In genomic region chr1:2194898-2195673, GRCh38 we compare ENCODE assay signal across 1 cellular context.
A peak's percentile ranks its signal among the peaks of the same experiment; 100 is the strongest.
TF ChIP-seq lines count a peak whose summit lies in the region.

No MANE protein-coding gene starts in this region.

TF ChIP-seq in HepG2, 621 proteins besides CTCF, POLR2A, EP300 and RAD21 (continued from another document and continues in another):
- TF ChIP-seq TFAP4 (IDR thresholded peaks at IDR 0.05; ENCODE audit: borderline replicate concordance, low read depth) = peak; percentile 47
- TF ChIP-seq ZFP82 (CRISPR knock-in tag; IDR thresholded peaks at IDR 0.05; ENCODE audit: borderline replicate concordance) = peak; percentile 45; the same call in 1 of the 2 replicates
- TF ChIP-seq, protein P1, sequence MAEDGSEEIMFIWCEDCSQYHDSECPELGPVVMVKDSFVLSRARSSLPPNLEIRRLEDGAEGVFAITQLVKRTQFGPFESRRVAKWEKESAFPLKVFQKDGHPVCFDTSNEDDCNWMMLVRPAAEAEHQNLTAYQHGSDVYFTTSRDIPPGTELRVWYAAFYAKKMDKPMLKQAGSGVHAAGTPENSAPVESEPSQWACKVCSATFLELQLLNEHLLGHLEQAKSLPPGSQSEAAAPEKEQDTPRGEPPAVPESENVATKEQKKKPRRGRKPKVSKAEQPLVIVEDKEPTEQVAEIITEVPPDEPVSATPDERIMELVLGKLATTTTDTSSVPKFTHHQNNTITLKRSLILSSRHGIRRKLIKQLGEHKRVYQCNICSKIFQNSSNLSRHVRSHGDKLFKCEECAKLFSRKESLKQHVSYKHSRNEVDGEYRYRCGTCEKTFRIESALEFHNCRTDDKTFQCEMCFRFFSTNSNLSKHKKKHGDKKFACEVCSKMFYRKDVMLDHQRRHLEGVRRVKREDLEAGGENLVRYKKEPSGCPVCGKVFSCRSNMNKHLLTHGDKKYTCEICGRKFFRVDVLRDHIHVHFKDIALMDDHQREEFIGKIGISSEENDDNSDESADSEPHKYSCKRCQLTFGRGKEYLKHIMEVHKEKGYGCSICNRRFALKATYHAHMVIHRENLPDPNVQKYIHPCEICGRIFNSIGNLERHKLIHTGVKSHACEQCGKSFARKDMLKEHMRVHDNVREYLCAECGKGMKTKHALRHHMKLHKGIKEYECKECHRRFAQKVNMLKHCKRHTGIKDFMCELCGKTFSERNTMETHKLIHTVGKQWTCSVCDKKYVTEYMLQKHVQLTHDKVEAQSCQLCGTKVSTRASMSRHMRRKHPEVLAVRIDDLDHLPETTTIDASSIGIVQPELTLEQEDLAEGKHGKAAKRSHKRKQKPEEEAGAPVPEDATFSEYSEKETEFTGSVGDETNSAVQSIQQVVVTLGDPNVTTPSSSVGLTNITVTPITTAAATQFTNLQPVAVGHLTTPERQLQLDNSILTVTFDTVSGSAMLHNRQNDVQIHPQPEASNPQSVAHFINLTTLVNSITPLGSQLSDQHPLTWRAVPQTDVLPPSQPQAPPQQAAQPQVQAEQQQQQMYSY (CRISPR knock-in tag; IDR thresholded peaks at IDR 0.05) = peak; percentile 27; the same call in 1 of the 2 replicates
- TF ChIP-seq, protein P2, sequence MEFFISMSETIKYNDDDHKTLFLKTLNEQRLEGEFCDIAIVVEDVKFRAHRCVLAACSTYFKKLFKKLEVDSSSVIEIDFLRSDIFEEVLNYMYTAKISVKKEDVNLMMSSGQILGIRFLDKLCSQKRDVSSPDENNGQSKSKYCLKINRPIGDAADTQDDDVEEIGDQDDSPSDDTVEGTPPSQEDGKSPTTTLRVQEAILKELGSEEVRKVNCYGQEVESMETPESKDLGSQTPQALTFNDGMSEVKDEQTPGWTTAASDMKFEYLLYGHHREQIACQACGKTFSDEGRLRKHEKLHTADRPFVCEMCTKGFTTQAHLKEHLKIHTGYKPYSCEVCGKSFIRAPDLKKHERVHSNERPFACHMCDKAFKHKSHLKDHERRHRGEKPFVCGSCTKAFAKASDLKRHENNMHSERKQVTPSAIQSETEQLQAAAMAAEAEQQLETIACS (CRISPR knock-in tag; IDR thresholded peaks at IDR 0.05) = no peak
- peak; percentile 54; the same call in 1 of the 2 replicates for TF ChIP-seq ZNF3 (CRISPR knock-in tag; IDR thresholded peaks at IDR 0.05)
- TF ChIP-seq ZNF780A (CRISPR knock-in tag; IDR thresholded peaks at IDR 0.05) = no peak
- peak; percentile 98; the same call in 1 of the 2 replicates for TF ChIP-seq KDM3A (CRISPR knock-in tag; IDR thresholded peaks at IDR 0.05; ENCODE audit: low read depth)
- TF ChIP-seq, protein P3, sequence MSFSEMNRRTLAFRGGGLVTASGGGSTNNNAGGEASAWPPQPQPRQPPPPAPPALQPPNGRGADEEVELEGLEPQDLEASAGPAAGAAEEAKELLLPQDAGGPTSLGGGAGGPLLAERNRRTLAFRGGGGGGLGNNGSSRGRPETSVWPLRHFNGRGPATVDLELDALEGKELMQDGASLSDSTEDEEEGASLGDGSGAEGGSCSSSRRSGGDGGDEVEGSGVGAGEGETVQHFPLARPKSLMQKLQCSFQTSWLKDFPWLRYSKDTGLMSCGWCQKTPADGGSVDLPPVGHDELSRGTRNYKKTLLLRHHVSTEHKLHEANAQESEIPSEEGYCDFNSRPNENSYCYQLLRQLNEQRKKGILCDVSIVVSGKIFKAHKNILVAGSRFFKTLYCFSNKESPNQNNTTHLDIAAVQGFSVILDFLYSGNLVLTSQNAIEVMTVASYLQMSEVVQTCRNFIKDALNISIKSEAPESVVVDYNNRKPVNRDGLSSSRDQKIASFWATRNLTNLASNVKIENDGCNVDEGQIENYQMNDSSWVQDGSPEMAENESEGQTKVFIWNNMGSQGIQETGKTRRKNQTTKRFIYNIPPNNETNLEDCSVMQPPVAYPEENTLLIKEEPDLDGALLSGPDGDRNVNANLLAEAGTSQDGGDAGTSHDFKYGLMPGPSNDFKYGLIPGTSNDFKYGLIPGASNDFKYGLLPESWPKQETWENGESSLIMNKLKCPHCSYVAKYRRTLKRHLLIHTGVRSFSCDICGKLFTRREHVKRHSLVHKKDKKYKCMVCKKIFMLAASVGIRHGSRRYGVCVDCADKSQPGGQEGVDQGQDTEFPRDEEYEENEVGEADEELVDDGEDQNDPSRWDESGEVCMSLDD (CRISPR knock-in tag; IDR thresholded peaks at IDR 0.05; ENCODE audit: borderline replicate concordance) = no peak
- no peak for TF ChIP-seq ZNF761 (CRISPR knock-in tag; conservative IDR thresholded peaks at IDR 0.05)
- peak; percentile 85 for TF ChIP-seq XRCC5 (optimal IDR thresholded peaks at IDR 0.05; ENCODE audit: low read length)
- TF ChIP-seq THYN1 (CRISPR knock-in tag; IDR thresholded peaks at IDR 0.05; ENCODE audit: borderline replicate concordance, low read depth) = no peak
- no peak; the same call in 1 of the 2 replicates for TF ChIP-seq SIN3A (IDR thresholded peaks at IDR 0.05; ENCODE audit: borderline replicate concordance, low read depth, low read length)
- TF ChIP-seq YY1 (IDR thresholded peaks at IDR 0.05; ENCODE audit: insufficient read depth, insufficient replicate concordance, low read depth, low read length) = peak; percentile 36
- no peak for TF ChIP-seq CENPBD1 (CRISPR knock-in tag; IDR thresholded peaks at IDR 0.05; ENCODE audit: borderline replicate concordance, low read depth)
- peak; percentile 63 for TF ChIP-seq ELF1 (CRISPR knock-in tag; IDR thresholded peaks at IDR 0.05)
- no peak; the same call in 1 of the 2 replicates for TF ChIP-seq ZNF225 (CRISPR knock-in tag; IDR thresholded peaks at IDR 0.05)
- TF ChIP-seq EEA1 (CRISPR knock-in tag; IDR thresholded peaks at IDR 0.05; ENCODE audit: borderline replicate concordance) = no peak
- TF ChIP-seq ZFP90 (CRISPR knock-in tag; IDR thresholded peaks at IDR 0.05; ENCODE audit: borderline replicate concordance) = peak; percentile 79; the same call in 1 of the 2 replicates
- no peak for TF ChIP-seq ZNF781 (CRISPR knock-in tag; IDR thresholded peaks at IDR 0.05; ENCODE audit: borderline replicate concordance, not compliant biosample characterization)
- no peak for TF ChIP-seq ARID3A (IDR thresholded peaks at IDR 0.05; ENCODE audit: low read depth, low read length)
- TF ChIP-seq ZNF136 (CRISPR knock-in tag; IDR thresholded peaks at IDR 0.05; ENCODE audit: low read depth) = peak; percentile 78; the same call in 1 of the 2 replicates
- TF ChIP-seq HNF4G (IDR thresholded peaks at IDR 0.05; ENCODE audit: borderline replicate concordance, low read depth, low read length) = peak; percentile 53; the same call in 1 of the 2 replicates
- peak; percentile 27; the same call in 1 of the 2 replicates for TF ChIP-seq HNF4G (CRISPR knock-in tag; IDR thresholded peaks at IDR 0.05; ENCODE audit: borderline replicate concordance, low read depth)
- TF ChIP-seq ZNF83 (CRISPR knock-in tag; IDR thresholded peaks at IDR 0.05; ENCODE audit: borderline replicate concordance) = no peak
- TF ChIP-seq CBX5 (CRISPR knock-in tag; IDR thresholded peaks at IDR 0.05; ENCODE audit: borderline replicate concordance) = peak; percentile 58; the same call in 1 of the 2 replicates
- TF ChIP-seq ZNF143 (CRISPR knock-in tag; IDR thresholded peaks at IDR 0.05) = peak; percentile 45; the same call in 1 of the 2 replicates
- peak; percentile 89 for TF ChIP-seq GABPB1 (CRISPR knock-in tag; IDR thresholded peaks at IDR 0.05)
- TF ChIP-seq SSRP1 (CRISPR knock-in tag; IDR thresholded peaks at IDR 0.05) = 0 out of 2 replicates have a peak, but pooled peaks have one; percentile 44
- peak; percentile 40; the same call in 1 of the 2 replicates for TF ChIP-seq POLR2AphosphoS5 (IDR thresholded peaks at IDR 0.05; ENCODE audit: low read depth, low read length)
- peak; percentile 28; the same call in 1 of the 2 replicates for TF ChIP-seq ZNF205 (CRISPR knock-in tag; IDR thresholded peaks at IDR 0.05)
- TF ChIP-seq, protein P4, sequence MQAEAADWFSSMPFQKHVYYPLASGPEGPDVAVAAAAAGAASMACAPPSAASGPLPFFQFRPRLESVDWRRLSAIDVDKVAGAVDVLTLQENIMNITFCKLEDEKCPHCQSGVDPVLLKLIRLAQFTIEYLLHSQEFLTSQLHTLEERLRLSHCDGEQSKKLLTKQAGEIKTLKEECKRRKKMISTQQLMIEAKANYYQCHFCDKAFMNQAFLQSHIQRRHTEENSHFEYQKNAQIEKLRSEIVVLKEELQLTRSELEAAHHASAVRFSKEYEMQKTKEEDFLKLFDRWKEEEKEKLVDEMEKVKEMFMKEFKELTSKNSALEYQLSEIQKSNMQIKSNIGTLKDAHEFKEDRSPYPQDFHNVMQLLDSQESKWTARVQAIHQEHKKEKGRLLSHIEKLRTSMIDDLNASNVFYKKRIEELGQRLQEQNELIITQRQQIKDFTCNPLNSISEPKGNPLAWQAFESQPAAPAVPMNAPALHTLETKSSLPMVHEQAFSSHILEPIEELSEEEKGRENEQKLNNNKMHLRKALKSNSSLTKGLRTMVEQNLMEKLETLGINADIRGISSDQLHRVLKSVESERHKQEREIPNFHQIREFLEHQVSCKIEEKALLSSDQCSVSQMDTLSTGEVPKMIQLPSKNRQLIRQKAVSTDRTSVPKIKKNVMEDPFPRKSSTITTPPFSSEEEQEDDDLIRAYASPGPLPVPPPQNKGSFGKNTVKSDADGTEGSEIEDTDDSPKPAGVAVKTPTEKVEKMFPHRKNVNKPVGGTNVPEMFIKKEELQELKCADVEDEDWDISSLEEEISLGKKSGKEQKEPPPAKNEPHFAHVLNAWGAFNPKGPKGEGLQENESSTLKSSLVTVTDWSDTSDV (CRISPR knock-in tag; IDR thresholded peaks at IDR 0.05) = 0 out of 2 replicates have a peak, but pooled peaks have one; percentile 20
- TF ChIP-seq ZNF615 (CRISPR knock-in tag; IDR thresholded peaks at IDR 0.05; ENCODE audit: borderline replicate concordance) = no peak
- TF ChIP-seq NFYB (CRISPR knock-in tag; IDR thresholded peaks at IDR 0.05) = no peak
- TF ChIP-seq SIN3B (IDR thresholded peaks at IDR 0.05; ENCODE audit: low read length) = peak; percentile 74
- no peak for TF ChIP-seq ZBTB1 (CRISPR knock-in tag; IDR thresholded peaks at IDR 0.05; ENCODE audit: borderline replicate concordance)
- TF ChIP-seq, protein P5, sequence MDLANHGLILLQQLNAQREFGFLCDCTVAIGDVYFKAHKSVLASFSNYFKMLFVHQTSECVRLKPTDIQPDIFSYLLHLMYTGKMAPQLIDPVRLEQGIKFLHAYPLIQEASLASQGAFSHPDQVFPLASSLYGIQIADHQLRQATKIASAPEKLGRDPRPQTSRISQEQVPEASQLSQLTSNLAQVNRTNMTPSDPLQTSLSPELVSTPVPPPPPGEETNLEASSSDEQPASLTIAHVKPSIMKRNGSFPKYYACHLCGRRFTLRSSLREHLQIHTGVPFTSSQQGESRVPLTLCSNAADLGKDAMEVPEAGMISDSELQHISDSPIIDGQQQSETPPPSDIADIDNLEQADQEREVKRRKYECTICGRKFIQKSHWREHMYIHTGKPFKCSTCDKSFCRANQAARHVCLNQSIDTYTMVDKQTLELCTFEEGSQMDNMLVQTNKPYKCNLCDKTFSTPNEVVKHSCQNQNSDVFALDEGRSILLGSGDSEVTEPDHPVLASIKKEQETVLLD (CRISPR knock-in tag; IDR thresholded peaks at IDR 0.05; ENCODE audit: low read depth) = 0 out of 2 replicates have a peak, but pooled peaks have one; percentile 28
- TF ChIP-seq ZBTB25 (CRISPR knock-in tag; IDR thresholded peaks at IDR 0.05) = peak; percentile 71
- TF ChIP-seq NCOR1 (IDR thresholded peaks at IDR 0.05; ENCODE audit: borderline replicate concordance, low read length) = 0 out of 2 replicates have a peak, but pooled peaks have one; percentile 40
- no peak for TF ChIP-seq ATRX (CRISPR knock-in tag; IDR thresholded peaks at IDR 0.05; ENCODE audit: borderline replicate concordance)
- TF ChIP-seq MNT (IDR thresholded peaks at IDR 0.05) = no peak
- TF ChIP-seq SP5 (CRISPR knock-in tag; IDR thresholded peaks at IDR 0.05; ENCODE audit: borderline replicate concordance, low read depth) = peak; percentile 51; the same call in 1 of the 2 replicates
- TF ChIP-seq RXRB (CRISPR knock-in tag; IDR thresholded peaks at IDR 0.05; ENCODE audit: borderline replicate concordance) = 0 out of 2 replicates have a peak, but pooled peaks have one; percentile 30
